In the genomic region with DNA sequence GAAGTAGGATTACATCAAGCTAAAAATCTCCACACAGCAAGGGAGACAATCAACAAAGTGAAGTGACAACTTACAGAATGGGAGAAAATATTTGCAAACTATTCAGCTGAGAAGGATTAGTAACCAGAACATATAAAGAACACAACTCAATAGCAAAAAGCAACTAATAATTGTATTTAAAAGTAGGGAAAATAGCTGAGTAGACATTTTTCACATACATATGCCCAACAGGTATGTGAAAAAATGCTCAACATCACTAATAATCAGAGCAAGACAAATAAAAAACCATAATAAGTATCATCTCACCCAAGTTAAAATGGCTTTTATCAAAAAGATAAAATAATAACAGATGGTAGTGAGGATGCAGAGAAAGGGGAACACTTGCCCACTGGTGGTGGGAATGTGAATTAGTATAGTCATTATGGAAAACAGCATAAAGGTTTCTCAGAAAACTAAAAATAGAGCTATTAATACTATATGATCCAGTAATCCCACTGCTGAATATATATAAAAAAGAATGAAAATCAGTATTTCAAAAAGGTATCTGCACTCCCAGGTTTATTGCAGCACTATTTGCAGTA, we compare ENCODE assay signal across 18 cellular contexts.
DNase-seq lines count a peak whose midpoint lies in the region; TF ChIP-seq lines count a peak whose summit lies in the region.
"Had no signal": no experiment of that assay in that cellular context is flagged by ENCODE, and none has a peak within 500 bp of the region (broad histone marks: within the 10 kb centered on the region; RNA-seq: fewer than 3 reads in every experiment).

No MANE protein-coding gene starts in this region.

- DNase-seq in MM.1S (no peak), endodermal cell (no peak), neural crest cell (ENCODE audit: low read depth, low spot score) (no peak), posterior cingulate gyrus (no peak), Karpas-422 (no peak), mesenteric fat pad (ENCODE audit: low spot score) (no peak)
- DNase-seq: CD8-positive, alpha-beta T cell; KBM-7; NCI-H1105; NCI-H146; NCI-H2029; NCI-H345; NCI-H524 treated with DMSO at 0.1 percent for 48 hours; NCI-H82; Peyer's patch had no signal

- TF ChIP-seq CTCF in C4-2B (conservative IDR thresholded peaks at IDR 0.05): peak; percentile 24
- peak; percentile 5; the same call in 1 of the 2 replicates for TF ChIP-seq CTCF in MM.1S (IDR thresholded peaks at IDR 0.05; ENCODE audit: low read length)
- TF ChIP-seq CTCF in endodermal cell (conservative IDR thresholded peaks at IDR 0.05): peak; percentile 56
- peak; percentile 40 for TF ChIP-seq CTCF in neural crest cell (conservative IDR thresholded peaks at IDR 0.05)

- H2AFZ ChIP-seq in MM.1S (ENCODE audit: low read length) (no peak overlapping the region), Karpas-422 (ENCODE audit: low read length) (no peak overlapping the region)
- H2AFZ ChIP-seq: GM23338 had no signal

- H3K27me3 ChIP-seq in MM.1S (replicated peaks; ENCODE audit: insufficient read depth, low read length): no peaks in the 10 kb centered on the region
- no peaks in the 10 kb centered on the region for H3K27me3 ChIP-seq in endodermal cell (ENCODE audit: control insufficient read depth, insufficient read depth, low read length, poor library complexity, severe bottlenecking)
- H3K27me3 ChIP-seq in Karpas-422 (ENCODE audit: low read length): no peaks in the 10 kb centered on the region
- H3K27me3 ChIP-seq: BLaER1 treated with 17β-estradiol and CSF1 and Interleukin-3, amounts not matched to agents 10 nM and 100 nM; Peyer's patch had no signal

- H3K4me1 Mint-ChIP-seq in endodermal cell (peaks cover 1% of the 10 kb centered on the region), neural crest cell (no peaks in the 10 kb centered on the region)
- H3K4me1 Mint-ChIP-seq: GM23338 had no signal

- H3K9ac ChIP-seq in MM.1S (ENCODE audit: low read length) (no peak overlapping the region), endodermal cell (ENCODE audit: extremely low read depth, low read length, poor library complexity, severe bottlenecking) (no peak overlapping the region), Karpas-422 (ENCODE audit: low read length) (no peak overlapping the region)
- H3K9ac ChIP-seq: BLaER1 treated with 17β-estradiol and CSF1 and Interleukin-3, amounts not matched to agents 10 nM and 100 nM had no signal

- H3K36me3 Mint-ChIP-seq in endodermal cell (ENCODE audit: low read depth): no peaks in the 10 kb centered on the region
- H3K36me3 Mint-ChIP-seq in neural crest cell (ENCODE audit: low read depth): peaks cover 4% of the 10 kb centered on the region
- H3K36me3 Mint-ChIP-seq: CD8-positive, alpha-beta T cell had no signal

- H3K9me2 ChIP-seq in MM.1S (replicated peaks; ENCODE audit: insufficient read depth, low read length) (no peaks in the 10 kb centered on the region), Karpas-422 (replicated peaks; ENCODE audit: insufficient read depth, low read length) (no peaks in the 10 kb centered on the region)

- intact Hi-C loops in posterior cingulate gyrus (cut with DNase I): no loop called here

- H3K27ac Mint-ChIP-seq in endodermal cell: no peak overlapping the region
- H3K27ac Mint-ChIP-seq in neural crest cell (ENCODE audit: unreplicated experiment): no peak overlapping the region
- H3K27ac Mint-ChIP-seq: CD8-positive, alpha-beta T cell; GM23338 had no signal

- H3K9me3 Mint-ChIP-seq in endodermal cell (peaks cover 21% of the 10 kb centered on the region), neural crest cell (peaks cover 7% of the 10 kb centered on the region)

- H3K4me1 ChIP-seq in MM.1S (ENCODE audit: low read length) (no peaks in the 10 kb centered on the region), endodermal cell (ENCODE audit: control insufficient read depth, insufficient read depth, low read length) (peaks cover 6% of the 10 kb centered on the region), Karpas-422 (ENCODE audit: low read length) (no peaks in the 10 kb centered on the region)
- H3K4me1 ChIP-seq: BLaER1 treated with 17β-estradiol and CSF1 and Interleukin-3, amounts not matched to agents 10 nM and 100 nM; Peyer's patch had no signal

- H3K79me2 ChIP-seq in MM.1S (ENCODE audit: low read length) (no peaks in the 10 kb centered on the region), Karpas-422 (ENCODE audit: low read length) (no peaks in the 10 kb centered on the region)

- H3K27ac ChIP-seq in C4-2B (no peak overlapping the region), MM.1S (ENCODE audit: low read length) (no peak overlapping the region), endodermal cell (ENCODE audit: low read depth, low read length) (no peak overlapping the region), Karpas-422 (ENCODE audit: low read length) (no peak overlapping the region)
- H3K27ac ChIP-seq: BLaER1 treated with 17β-estradiol and CSF1 and Interleukin-3, amounts not matched to agents 10 nM and 100 nM; Peyer's patch had no signal

- no peaks in the 10 kb centered on the region for H3F3A ChIP-seq in MM.1S (ENCODE audit: insufficient read depth, low read length)

- H3K27me3 Mint-ChIP-seq in endodermal cell (ENCODE audit: insufficient read depth) (no peaks in the 10 kb centered on the region), neural crest cell (ENCODE audit: low read depth) (no peaks in the 10 kb centered on the region)

- H3K4me3 ChIP-seq in MM.1S (ENCODE audit: low read length) (no peak overlapping the region), endodermal cell (ENCODE audit: low read length) (no peak overlapping the region), Karpas-422 (ENCODE audit: low read length) (no peak overlapping the region)
- H3K4me3 ChIP-seq: BLaER1 treated with 17β-estradiol and CSF1 and Interleukin-3, amounts not matched to agents 10 nM and 100 nM; GM23338; Peyer's patch had no signal

- no peaks in the 10 kb centered on the region for H4K20me1 ChIP-seq in MM.1S (ENCODE audit: insufficient read depth, low read length)
- no peaks in the 10 kb centered on the region for H4K20me1 ChIP-seq in Karpas-422 (ENCODE audit: insufficient read depth, low read depth, low read length)
- H4K20me1 ChIP-seq: BLaER1 treated with 17β-estradiol and CSF1 and Interleukin-3, amounts not matched to agents 10 nM and 100 nM had no signal

- H3K9me3 ChIP-seq in MM.1S (replicated peaks; ENCODE audit: insufficient read depth, low read length): no peaks in the 10 kb centered on the region
- H3K9me3 ChIP-seq in endodermal cell (ENCODE audit: control insufficient read depth, low read length): peaks cover 20% of the 10 kb centered on the region
- H3K9me3 ChIP-seq in Karpas-422 (ENCODE audit: low read length): no peaks in the 10 kb centered on the region; the same call in 1 of the 2 replicates
- H3K9me3 ChIP-seq: Peyer's patch had no signal

- H3K4me3 Mint-ChIP-seq in endodermal cell: no peak overlapping the region
- no peak overlapping the region for H3K4me3 Mint-ChIP-seq in neural crest cell
- H3K4me3 Mint-ChIP-seq: CD8-positive, alpha-beta T cell; GM23338 had no signal

- H3K4me2 ChIP-seq in MM.1S (ENCODE audit: low read depth, low read length): no peak overlapping the region
- no peak overlapping the region for H3K4me2 ChIP-seq in Karpas-422 (ENCODE audit: low read depth, low read length, poor library complexity, severe bottlenecking)
- H3K4me2 ChIP-seq: BLaER1 treated with 17β-estradiol and CSF1 and Interleukin-3, amounts not matched to agents 10 nM and 100 nM; GM23338 had no signal

- H3K36me3 ChIP-seq in MM.1S (replicated peaks; ENCODE audit: insufficient read depth, low read length) (no peaks in the 10 kb centered on the region), endodermal cell (ENCODE audit: control insufficient read depth, insufficient read depth, low read length) (no peaks in the 10 kb centered on the region), Karpas-422 (ENCODE audit: insufficient read depth, low read length) (no peaks in the 10 kb centered on the region)
- H3K36me3 ChIP-seq: BLaER1 treated with 17β-estradiol and CSF1 and Interleukin-3, amounts not matched to agents 10 nM and 100 nM; Peyer's patch had no signal

Comparison
In these comparisons a context has a peak if more than half of its experiments do, and no peak if none do; other contexts are left out.
1. CTCF ChIP-seq: peak in every context shown above with its lines; median percentile 56 in endodermal cell; 40 in neural crest cell; 24 in C4-2B; 5 in MM.1S.